10 cellular contexts compared by ENCODE assay signal in the genomic region with DNA sequence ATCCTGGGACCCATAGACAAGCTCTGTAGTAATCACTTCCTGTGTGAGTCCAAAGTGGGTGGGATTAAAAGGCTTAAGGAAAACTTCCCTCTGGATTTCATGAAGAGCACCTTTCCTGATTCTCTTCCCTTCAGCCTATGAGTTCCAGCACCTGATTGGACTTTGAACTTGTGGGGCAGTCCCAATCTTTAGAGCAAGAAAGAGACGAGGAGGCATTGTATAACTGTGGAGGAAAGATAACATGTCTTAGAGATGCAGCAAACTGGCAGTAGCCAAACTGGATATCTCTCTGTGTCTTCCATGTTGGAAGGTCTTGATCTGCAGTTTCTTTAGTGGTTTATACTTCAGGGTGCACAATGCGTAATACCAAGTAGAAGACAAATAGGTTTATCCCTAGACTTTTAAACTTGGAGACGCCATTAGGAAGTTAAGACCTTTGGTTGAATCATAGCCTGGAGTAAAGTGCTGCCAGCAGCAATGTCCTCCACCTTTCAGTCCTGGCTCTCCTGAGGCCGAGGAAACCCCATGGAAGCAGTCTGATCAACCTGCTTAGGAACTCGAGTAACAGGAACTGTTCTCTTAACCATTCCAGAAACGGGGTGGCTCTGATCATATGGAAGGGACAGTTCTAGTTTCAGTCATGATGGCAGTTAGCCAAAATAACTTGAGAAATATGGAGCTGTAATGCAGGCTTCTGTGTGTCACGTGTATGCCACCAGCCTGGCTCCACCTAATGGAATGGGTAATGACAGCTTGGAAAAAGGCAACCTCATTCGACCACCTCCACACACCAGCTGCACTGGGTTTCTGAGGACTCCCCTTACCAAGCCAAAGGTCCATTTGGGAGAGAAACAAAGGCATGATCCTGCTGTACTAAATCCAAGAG. TPM values are rescaled to one million over a fixed set of nuclear protein-coding genes. Genes with fewer than 3 reads are reported as not detected.
A peak's percentile ranks its signal among the peaks of the same experiment; 100 is the strongest.
DNase-seq lines count a peak whose midpoint lies in the region; ATAC-seq and TF ChIP-seq lines count a peak whose summit lies in the region.
"Had no signal": no experiment of that assay in that cellular context is flagged by ENCODE, and none has a peak within 500 bp of the region (broad histone marks: within the 10 kb centered on the region; RNA-seq: fewer than 3 reads in every experiment).

No MANE protein-coding gene starts in this region.

- no peak overlapping the region for H3K23ac ChIP-seq in IMR-90 (ENCODE audit: low read depth, low read length)

- H4K20me1 ChIP-seq in IMR-90 (ENCODE audit: insufficient read depth, low read length): no peaks in the 10 kb centered on the region

- H2AFZ ChIP-seq in IMR-90 (replicated peaks; ENCODE audit: low read length, poor library complexity): peak overlapping the region; percentile 10

- H4K91ac ChIP-seq in IMR-90 (ENCODE audit: insufficient read depth, low read depth, low read length): no peak overlapping the region

- TF ChIP-seq CTCF in IMR-90 (conservative IDR thresholded peaks at IDR 0.05; ENCODE audit: low read depth, low read length) (no peak), neural crest cell (conservative IDR thresholded peaks at IDR 0.05) (no peak), glutamatergic neuron (IDR thresholded peaks at IDR 0.05; ENCODE audit: partially characterized antibody, unreplicated experiment) (no peak)

- peaks cover 4 to 13% of the 10 kb centered on the region in 2 experiments; a peak in 3 of 4 replicates for H3K79me1 ChIP-seq in IMR-90 (ENCODE audit: low read depth in 1 of 2, low read length in 2 of 2)

- H3K27me3 ChIP-seq in IMR-90 (ENCODE audit: control insufficient read depth, insufficient read depth, low read length): no peaks in the 10 kb centered on the region

- H3K18ac ChIP-seq in IMR-90 (ENCODE audit: low read depth, low read length): no peak overlapping the region

- H2BK120ac ChIP-seq in IMR-90 (ENCODE audit: low read depth, low read length): no peak overlapping the region

- no TSS peak for BruUV-seq in IMR-90 (replicated peaks; lab: Mats Ljungman, UMichigan)

- H2AK5ac ChIP-seq in IMR-90 (ENCODE audit: low read depth, low read length): no peak overlapping the region

- H2BK20ac ChIP-seq in IMR-90 (ENCODE audit: low read depth, low read length): no peak overlapping the region

- CTCF ChIA-PET in IMR-90 (lab: Yijun Ruan, JAX): interaction anchor here (5.8 kb wide), 1 partner anchor 122 kb away, joined by 55 read pairs; no protein-coding TSS in a partner anchor

- no CpG with 5 or more reads among the region's 8 CpGs for WGBS in IMR-90 (ENCODE audit: extremely low coverage in 2 of 2, insufficient read length in 1 of 2), 2 experiments

- H3K27ac Mint-ChIP-seq in neural crest cell (ENCODE audit: unreplicated experiment): no peak overlapping the region
- H3K27ac Mint-ChIP-seq in glutamatergic neuron (ENCODE audit: unreplicated experiment): no peak overlapping the region
- H3K27ac Mint-ChIP-seq: activated naive CD8-positive, alpha-beta T cell treated with anti-CD3 and anti-CD28 coated beads, Interleukin-2, amount 10 ng/mL, durations not matched to agents 7 days and 5 days had no signal

- H3K9me3 Mint-ChIP-seq in neural crest cell (no peaks in the 10 kb centered on the region), glutamatergic neuron (ENCODE audit: unreplicated experiment) (peaks cover 5% of the 10 kb centered on the region)
- H3K9me3 Mint-ChIP-seq: activated naive CD8-positive, alpha-beta T cell treated with anti-CD3 and anti-CD28 coated beads, Interleukin-2, amount 10 ng/mL, durations not matched to agents 7 days and 5 days had no signal

- H3K36me3 ChIP-seq in IMR-90 (ENCODE audit: control insufficient read depth, insufficient read depth, low read length): peaks cover 12% of the 10 kb centered on the region

- TF ChIP-seq POLR2A in IMR-90 (IDR thresholded peaks at IDR 0.05; ENCODE audit: low read depth, low read length): no peak

- no peak for TF ChIP-seq RAD21 in IMR-90 (IDR thresholded peaks at IDR 0.05; ENCODE audit: low read length)

- no peaks in the 10 kb centered on the region for H3K27me3 Mint-ChIP-seq in neural crest cell (ENCODE audit: low read depth)
- peaks cover 3% of the 10 kb centered on the region for H3K27me3 Mint-ChIP-seq in glutamatergic neuron (ENCODE audit: unreplicated experiment)
- H3K27me3 Mint-ChIP-seq: activated naive CD8-positive, alpha-beta T cell treated with anti-CD3 and anti-CD28 coated beads, Interleukin-2, amount 10 ng/mL, durations not matched to agents 7 days and 5 days had no signal

- H3K9ac ChIP-seq in IMR-90 (ENCODE audit: low read depth, low read length): no peak overlapping the region

- no peak overlapping the region for H2BK5ac ChIP-seq in IMR-90 (ENCODE audit: low read depth, low read length, poor library complexity, severe bottlenecking)

- no peak overlapping the region for H4K5ac ChIP-seq in IMR-90 (ENCODE audit: low read depth, low read length)

- H3K4me1 ChIP-seq in IMR-90 (ENCODE audit: control insufficient read depth, insufficient read depth, low read length): no peaks in the 10 kb centered on the region

- intact Hi-C loops in IMR-90 (cut with micrococcal nuclease): loop anchor here (5.0 to 10.0 kb wide), 2 partner anchors 138 to 679 kb away; no protein-coding TSS in a partner anchor

- peaks cover 5% of the 10 kb centered on the region; the same call in 1 of the 2 replicates for H3K9me1 ChIP-seq in IMR-90 (ENCODE audit: insufficient read depth, low read length)

- H3K9me3 ChIP-seq in IMR-90 (ENCODE audit: control insufficient read depth, insufficient read depth, low read length): no peaks in the 10 kb centered on the region

- no peak overlapping the region for H2AK9ac ChIP-seq in IMR-90 (replicated peaks; ENCODE audit: low read depth, low read length, poor library complexity)

- no peak overlapping the region for H3K4me2 ChIP-seq in IMR-90 (ENCODE audit: low read depth, low read length)

- H3K27ac ChIP-seq in IMR-90 (ENCODE audit: insufficient read depth, low read length): no peak overlapping the region
- H3K27ac ChIP-seq: VCaP had no signal

- H3K4me1 Mint-ChIP-seq in neural crest cell: peaks cover 17% of the 10 kb centered on the region
- H3K4me1 Mint-ChIP-seq in glutamatergic neuron (ENCODE audit: low read depth, unreplicated experiment): peaks cover 4% of the 10 kb centered on the region

- ATAC-seq in IMR-90 (ENCODE audit: low read depth) (no peak), esophagus mucosa (peak; percentile 38), GM21717 (IDR thresholded peaks at IDR 0.05; ENCODE audit: unreplicated experiment) (no peak)

- dilution Hi-C loops in IMR-90 (cut with HindIII; ENCODE audit: low sequenced_read_pairs, unreplicated experiment): no loop called here

- H2BK15ac ChIP-seq in IMR-90 (ENCODE audit: low read depth, low read length): no peak overlapping the region

- in situ Hi-C loops in IMR-90 (cut with MboI; ENCODE audit: low sequenced_read_pairs): no loop called here

- H3K36me3 Mint-ChIP-seq in neural crest cell (ENCODE audit: low read depth) (peaks cover 2% of the 10 kb centered on the region), glutamatergic neuron (ENCODE audit: unreplicated experiment) (no peaks in the 10 kb centered on the region)

- DNase-seq in DMS 273 (lab: John Stamatoyannopoulos, UW; ENCODE audit: unreplicated experiment): peak; percentile 36
- no peak for DNase-seq in DMS 273 treated with DMSO at 0.1 percent for 48 hours (lab: John Stamatoyannopoulos, UW)
- no peak for DNase-seq in IMR-90
- DNase-seq in neural crest cell (ENCODE audit: low read depth, low spot score): no peak
- no peak for DNase-seq in glutamatergic neuron
- DNase-seq in NK-92 treated with Interleukin-12 subunit alpha and Interleukin-12 subunit beta, amount 100 ng/mL, for 24 hours (lab: John Stamatoyannopoulos, UW): no peak
- DNase-seq: activated naive CD8-positive, alpha-beta T cell treated with anti-CD3 and anti-CD28 coated beads, Interleukin-2, amount 10 ng/mL, durations not matched to agents 7 days and 5 days had no signal

- H3K14ac ChIP-seq in IMR-90 (replicated peaks; ENCODE audit: low read depth, low read length): no peak overlapping the region

- no peak overlapping the region for H3K56ac ChIP-seq in IMR-90 (ENCODE audit: extremely low read depth, insufficient read depth, low read length)

- H3K4me3 Mint-ChIP-seq in neural crest cell (peak overlapping the region; percentile 42), glutamatergic neuron (ENCODE audit: unreplicated experiment) (no peak overlapping the region)
- H3K4me3 Mint-ChIP-seq: activated naive CD8-positive, alpha-beta T cell treated with anti-CD3 and anti-CD28 coated beads, Interleukin-2, amount 10 ng/mL, durations not matched to agents 7 days and 5 days had no signal

- H4K8ac ChIP-seq in IMR-90 (ENCODE audit: low read depth in 2 of 2, low read length in 2 of 2): peak overlapping the region in 1 of 2 experiments; percentile 0; a peak in 1 of 4 replicates

- no peak overlapping the region for H3K4ac ChIP-seq in IMR-90 (ENCODE audit: low read depth, low read length)

- H3K4me3 ChIP-seq in IMR-90 (ENCODE audit: insufficient read depth, low read depth, low read length): no peak overlapping the region

- POLR2A ChIA-PET in IMR-90 (lab: Charles Lee; ENCODE audit: unreplicated experiment): no interaction called here

TF ChIP-seq in IMR-90, 13 proteins besides CTCF, POLR2A, EP300 and RAD21 (continues in another document):
- TF ChIP-seq SMC3 (IDR thresholded peaks at IDR 0.05; ENCODE audit: low read depth, low read length) (no peak), CHD1 (IDR thresholded peaks at IDR 0.05; ENCODE audit: low read depth, low read length) (no peak), RCOR1 (IDR thresholded peaks at IDR 0.05; ENCODE audit: insufficient replicate concordance, low read length) (no peak), MAFK (IDR thresholded peaks at IDR 0.05; ENCODE audit: low read depth, low read length) (no peak), RFX5 (IDR thresholded peaks at IDR 0.05; ENCODE audit: low read depth, low read length) (no peak), BHLHE40 (IDR thresholded peaks at IDR 0.05; ENCODE audit: low read depth, low read length) (no peak), NFE2L2 (IDR thresholded peaks at IDR 0.05; ENCODE audit: low read depth, low read length) (no peak), USF2 (IDR thresholded peaks at IDR 0.05; ENCODE audit: low read depth, low read length) (no peak), FOS (IDR thresholded peaks at IDR 0.05; ENCODE audit: low read depth, low read length) (no peak)

RNA-seq across cellular contexts. Expression of gene EIF1B, which starts 4.7 kb away (rescaled TPM):
- total RNA-seq in IMR-90 (2012; rRNA removed) (11.3 and 14.2 TPM in 2 replicates), esophagus mucosa (19.5 TPM), neural crest cell (85.6 and 91.3 TPM in 2 replicates), glutamatergic neuron (ENCODE audit: unreplicated experiment) (130 TPM)
- polyA plus RNA-seq in IMR-90 (2012; rRNA removed): 20.9 and 25.9 TPM in 2 replicates
- polyA plus RNA-seq in IMR-90 (2012; cell fraction: cytosol; rRNA removed): 3.0 and 8.3 TPM in 2 replicates
- 6.3 and 22.6 TPM in 2 replicates for polyA plus RNA-seq in IMR-90 (2012; cell fraction: nucleus; rRNA removed; ENCODE audit: low replicate concordance)
